9 cellular contexts compared by ENCODE assay signal in genomic region chr10:59176241-59177030, GRCh38. TPM values are rescaled to one million over a fixed set of nuclear protein-coding genes. Genes with fewer than 3 reads are reported as not detected.
DNase-seq lines count a peak whose midpoint lies in the region; ATAC-seq and TF ChIP-seq lines count a peak whose summit lies in the region.
"Had no signal": no experiment of that assay in that cellular context is flagged by ENCODE, and none has a peak within 500 bp of the region (broad histone marks: within the 10 kb centered on the region; RNA-seq: fewer than 3 reads in every experiment).

Gene PHYHIPL, plus strand, starts transcription at chr10:59176643. Its CDS starts 211 bp downstream, at chr10:59176854.

- DNase-seq in GM12865 (ENCODE audit: low read depth), result peak; percentile 64
- peak; percentile 70 to 82 for DNase-seq in NCI-H446 (lab: John Stamatoyannopoulos, UW)
- DNase-seq in esophagus muscularis mucosa (ENCODE audit: extremely low spot score), result no peak
- DNase-seq in neural progenitor cell (ENCODE audit: low spot score), result peak; percentile 73
- no peak for DNase-seq in activated naive CD4-positive, alpha-beta T cell treated with Interleukin-2 at 50 U/mL for 16 hours
- no peak for DNase-seq in activated T-cell treated with anti-CD3 and anti-CD28 coated beads for 4 hours

- WGBS in esophagus muscularis mucosa, result 8% methylated on average over 31 of the region's 90 CpGs

- H3K4me3 ChIP-seq in GM12865 (ENCODE audit: low read depth, low read length) (peak within 1 kb of the TSS; percentile 65), esophagus muscularis mucosa (peak within 1 kb of the TSS; percentile 47 to 58 (median 52)), neural progenitor cell (peak within 1 kb of the TSS; percentile 52)

- H3K27me3 Mint-ChIP-seq in neural progenitor cell (ENCODE audit: insufficient read depth, low read depth), result peaks cover 2% of the 10 kb centered on the region

- intact Hi-C loops in esophagus muscularis mucosa (cut with DNase I), result no loop called here

- H2AFZ ChIP-seq in neural progenitor cell (replicated peaks), result peak within 1 kb of the TSS; percentile 91

- H3K27ac Mint-ChIP-seq in neural progenitor cell, result peak within 1 kb of the TSS; percentile 25

- H4K20me1 ChIP-seq in neural progenitor cell (ENCODE audit: low read depth), result peaks cover 10% of the 10 kb centered on the region

- H3K4me1 ChIP-seq in esophagus muscularis mucosa, result peaks cover 12 to 21% (median 19%) of the 10 kb centered on the region in 4 donors
- H3K4me1 ChIP-seq in neural progenitor cell, result peaks cover 11% of the 10 kb centered on the region

- no peaks in the 10 kb centered on the region for H3K9me3 Mint-ChIP-seq in neural progenitor cell

- H3K4me1 Mint-ChIP-seq in neural progenitor cell, result peaks cover 14% of the 10 kb centered on the region

- H3K36me3 ChIP-seq in esophagus muscularis mucosa (no peaks in the 10 kb centered on the region), neural progenitor cell (no peaks in the 10 kb centered on the region)

- H3K27ac ChIP-seq in esophagus muscularis mucosa (replicated peaks in 1 of 4) (no peak within 1 kb of the TSS), neural progenitor cell (no peak within 1 kb of the TSS)
- H3K27ac ChIP-seq: HL-60 had no signal

- TF ChIP-seq CTCF in GM12865 (IDR thresholded peaks at IDR 0.05; ENCODE audit: insufficient read depth, low read depth, low read length, missing control alignments) (no peak), esophagus muscularis mucosa (IDR thresholded peaks at IDR 0.05) (no peak), neural progenitor cell (IDR thresholded peaks at IDR 0.05) (no peak)

- H3K79me2 ChIP-seq in neural progenitor cell (ENCODE audit: low read depth), result no peaks in the 10 kb centered on the region

- no peak for TF ChIP-seq EP300 in esophagus muscularis mucosa (IDR thresholded peaks at IDR 0.05)

- peak within 1 kb of the TSS; percentile 93 for H3K4me3 Mint-ChIP-seq in neural progenitor cell

- TF ChIP-seq POLR2A in esophagus muscularis mucosa (IDR thresholded peaks at IDR 0.05; ENCODE audit: low read depth), result no peak

- ATAC-seq in HG02763 (IDR thresholded peaks at IDR 0.05; ENCODE audit: unreplicated experiment) (no peak), GM19467 (IDR thresholded peaks at IDR 0.05; ENCODE audit: unreplicated experiment) (no peak)

- peaks cover 19% of the 10 kb centered on the region for H3F3A ChIP-seq in neural progenitor cell (ENCODE audit: low read depth)

- peak within 1 kb of the TSS; percentile 93 for H3K4me2 ChIP-seq in neural progenitor cell

- no peak within 1 kb of the TSS for H3K9ac ChIP-seq in neural progenitor cell

- H3K36me3 Mint-ChIP-seq in neural progenitor cell, result no peaks in the 10 kb centered on the region

- no peaks in the 10 kb centered on the region for H3K9me3 ChIP-seq in esophagus muscularis mucosa
- H3K9me3 ChIP-seq in neural progenitor cell (ENCODE audit: low read depth), result no peaks in the 10 kb centered on the region

- peaks cover 0 to 61% (median 17%) of the 10 kb centered on the region in 4 donors for H3K27me3 ChIP-seq in esophagus muscularis mucosa
- H3K27me3 ChIP-seq in neural progenitor cell, result peaks cover 87% of the 10 kb centered on the region

RNA-seq across cellular contexts. Expression of gene PHYHIPL, which starts in this region (rescaled TPM):
- total RNA-seq in esophagus muscularis mucosa, result 1 to 10 TPM in 1 of 4 donors, under 1 TPM in 3; 0.34 to 1.7 (median 0.76) TPM
- 0.37 and 0.52 TPM in 2 replicates for total RNA-seq in neural progenitor cell (ENCODE audit: low replicate concordance)

Comparison
In these comparisons a context has a peak if more than half of its experiments do, and no peak if none do; other contexts are left out.
1. Peak in DNase-seq, H3K4me3 ChIP-seq and H3K4me2 ChIP-seq in neural progenitor cell; RNA of the gene not detected or under 1 TPM.
2. DNase-seq: peak in GM12865 (single experiment) and NCI-H446 (2 of 2); none in esophagus muscularis mucosa (single experiment), activated naive CD4-positive, alpha-beta T cell treated with Interleukin-2 at 50 U/mL for 16 hours (single experiment) and activated T-cell treated with anti-CD3 and anti-CD28 coated beads for 4 hours (single experiment).
3. Peak in every context shown above with its lines, with median percentiles within 50 percentile points of each other: H3K4me3 ChIP-seq.